In genomic region chr20:12171927-12172581, GRCh38 we compare ENCODE assay signal across 11 cellular contexts.
DNase-seq lines count a peak whose midpoint lies in the region; ATAC-seq and TF ChIP-seq lines count a peak whose summit lies in the region.
"Had no signal": no experiment of that assay in that cellular context is flagged by ENCODE, and none has a peak within 500 bp of the region (broad histone marks: within the 10 kb centered on the region; RNA-seq: fewer than 3 reads in every experiment).

No MANE protein-coding gene starts in this region.

- peak; percentile 19 for ATAC-seq in lung (ENCODE audit: insufficient read depth, low FRiP score)
- ATAC-seq in HG02870 (IDR thresholded peaks at IDR 0.05; ENCODE audit: unreplicated experiment) = no peak

- H3K36me3 ChIP-seq in lung (ENCODE audit: control insufficient read depth in 2 of 2, insufficient read depth in 2 of 2, low read length in 2 of 2) (no peaks in the 10 kb centered on the region), suprapubic skin (no peaks in the 10 kb centered on the region)

- 30 to 49% methylated on average over 2 of the region's 2 CpGs for WGBS in lung, 2 donors
- 64% methylated on average over 2 of the region's 2 CpGs for WGBS in suprapubic skin

- peak overlapping the region in 1 of 2 donors; percentile 9 for H3K27ac ChIP-seq in lung (ENCODE audit: low read depth in 1 of 2, low read length in 1 of 2)
- no peak overlapping the region for H3K27ac ChIP-seq in suprapubic skin

- TF ChIP-seq CTCF in lung (IDR thresholded peaks at IDR 0.05; ENCODE audit: control extremely low read depth, extremely low read depth) = no peak
- TF ChIP-seq CTCF in suprapubic skin (IDR thresholded peaks at IDR 0.05) = no peak

- H3K4me1 ChIP-seq in lung (ENCODE audit: control insufficient read depth in 2 of 2, insufficient read depth in 2 of 2, low read length in 2 of 2) (peaks cover 0 to 10% of the 10 kb centered on the region in 2 donors), suprapubic skin (no peaks in the 10 kb centered on the region)
- H3K4me1 ChIP-seq: Caco-2 had no signal

- no peaks in the 10 kb centered on the region for H3K27me3 ChIP-seq in lung (ENCODE audit: control insufficient read depth, insufficient read depth)
- H3K27me3 ChIP-seq in suprapubic skin = no peaks in the 10 kb centered on the region

- H3K4me3 ChIP-seq in lung = no peak overlapping the region
- no peak overlapping the region for H3K4me3 ChIP-seq in suprapubic skin

- DNase-seq in COLO668 (lab: John Stamatoyannopoulos, UW; ENCODE audit: unreplicated experiment) (peak; percentile 43), NCI-H1105 treated with DMSO at 0.1 percent for 48 hours (lab: John Stamatoyannopoulos, UW) (peak; percentile 95), SW480 (ENCODE audit: low spot score) (peak; percentile 17), lung (ENCODE audit: low spot score) (no peak), suprapubic skin (ENCODE audit: low spot score in 2 of 2) (no peak), activated gamma-delta T cell treated with Interleukin-2 at 50 U/mL for 16 hours (no peak), kidney glomerular epithelial cell (lab: John Stamatoyannopoulos, UW) (no peak)
- DNase-seq: activated T-cell treated with anti-CD3 and anti-CD28 coated beads for 4 hours, Caco-2, SW 1271 had no signal

- TF ChIP-seq POLR2A in suprapubic skin (IDR thresholded peaks at IDR 0.05) = no peak

- no peak for TF ChIP-seq EP300 in suprapubic skin (IDR thresholded peaks at IDR 0.05)

- H3K9me3 ChIP-seq in lung (ENCODE audit: control insufficient read depth in 2 of 2, insufficient read depth in 1 of 2, low read length in 1 of 2) = peaks cover 0 to 12% of the 10 kb centered on the region in 2 donors
- H3K9me3 ChIP-seq in suprapubic skin = peaks cover 4% of the 10 kb centered on the region
- H3K9me3 ChIP-seq: Caco-2 had no signal

Comparison
In these comparisons a context has a peak if more than half of its experiments do, and no peak if none do; other contexts are left out.
1. DNase-seq: peak in COLO668 (single experiment), NCI-H1105 treated with DMSO at 0.1 percent for 48 hours (single experiment) and SW480 (single experiment); none in lung (single experiment), suprapubic skin (0 of 2), activated gamma-delta T cell treated with Interleukin-2 at 50 U/mL for 16 hours (single experiment) and kidney glomerular epithelial cell (single experiment).